In the genomic region with DNA sequence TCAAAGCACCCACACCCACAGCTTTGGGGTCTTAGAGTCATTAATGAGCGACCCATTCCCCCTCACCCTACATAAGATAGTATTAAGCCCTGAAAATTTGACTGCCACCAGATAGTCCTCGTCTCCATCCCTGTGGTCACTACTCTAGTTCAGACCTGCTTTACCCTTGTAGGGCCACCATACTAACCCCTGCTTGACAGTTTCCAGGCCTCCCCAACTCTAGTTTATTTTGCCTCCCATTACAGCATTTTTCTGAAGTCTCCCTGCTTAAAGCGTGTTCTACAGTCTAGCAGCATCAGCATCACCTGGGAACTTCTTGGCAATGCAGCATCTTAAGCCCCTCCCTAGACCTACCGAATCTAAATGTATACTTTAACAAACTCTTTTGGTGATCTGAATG, we compare ENCODE assay signal across 20 cellular contexts.
"Had no signal": no experiment of that assay in that cellular context is flagged by ENCODE, and none has a peak within 500 bp of the region (broad histone marks: within the 10 kb centered on the region; RNA-seq: fewer than 3 reads in every experiment).

No MANE protein-coding gene starts in this region.

- H3K27me3 ChIP-seq: neural progenitor cell, ovary, thyroid gland had no signal

- H3K4me3 ChIP-seq: lower lobe of right lung, neural progenitor cell, ovary, thyroid gland had no signal

- ATAC-seq: sciatic nerve had no signal

- H3K36me3 ChIP-seq: lower lobe of right lung, neural progenitor cell, ovary, thyroid gland had no signal

- H2AFZ ChIP-seq: neural progenitor cell had no signal

- H3K9me3 ChIP-seq: lower lobe of right lung, ovary, thyroid gland had no signal

- DNase-seq: activated CD4-positive, alpha-beta T cell treated with anti-CD3 and anti-CD28 coated beads for 1 hour; activated CD8-positive, alpha-beta memory T cell treated with anti-CD3 and anti-CD28 coated beads, Interleukin-2, amount 50 U/mL, for 4 hours; activated naive CD8-positive, alpha-beta T cell treated with anti-CD3 and anti-CD28 coated beads for 36 hours; amygdala; effector CD8-positive, alpha-beta T cell; immature natural killer cell; left cardiac atrium; lower lobe of right lung; naive B cell; ovary; stimulated activated CD4-positive, alpha-beta T cell treated with anti-CD3 and anti-CD28 coated beads, Interleukin-12 subunit alpha, Interleukin-12 subunit beta, amount 100 ng/mL, for 4 hours; stimulated activated CD4-positive, alpha-beta T cell treated with anti-CD3 and anti-CD28 coated beads, Interleukin-2, amount 100 ng/mL, for 24 hours; T-helper 1 cell; T1000; thyroid gland had no signal

- FAIRE-seq: endothelial cell of umbilical vein, frontal cortex, urothelium cell line had no signal

- H3K27ac ChIP-seq: lower lobe of right lung, neural progenitor cell, ovary, thyroid gland had no signal

- H3K9ac ChIP-seq: neural progenitor cell had no signal

- H3K4me2 ChIP-seq: neural progenitor cell had no signal
